8 cellular contexts compared by ENCODE assay signal in genomic region chr19:19033426-19034203, GRCh38. TPM values are rescaled to one million over a fixed set of nuclear protein-coding genes. Genes with fewer than 3 reads are reported as not detected.
DNase-seq lines count a peak whose midpoint lies in the region; ATAC-seq and TF ChIP-seq lines count a peak whose summit lies in the region.

ARMC6 (plus strand) TSS chr19:19033603; CDS start chr19:19034210, 607 bp downstream.
SUGP2 (minus strand) TSS chr19:19033517; CDS start chr19:19031071, 2,446 bp downstream.

- peak within 1 kb of the TSS; percentile 75; the same call in 1 of the 2 replicates for H3K27ac ChIP-seq in HUES6 (ENCODE audit: low read depth, low read length)
- peak within 1 kb of the TSS; percentile 77 for H3K27ac ChIP-seq in OCI-LY3 (ENCODE audit: low read length)

- peak within 1 kb of the TSS; percentile 58 for H2AFZ ChIP-seq in OCI-LY3 (ENCODE audit: low read depth, low read length)

- H3K9me3 Mint-ChIP-seq in endothelial cell (ENCODE audit: unreplicated experiment): no peaks in the 10 kb centered on the region

- 0 out of 2 replicates have a peak, but pooled peaks cover 3% of the 10 kb centered on the region for H3K4me1 ChIP-seq in HUES6 (ENCODE audit: control insufficient read depth, insufficient read depth, low read length)
- peaks cover 8% of the 10 kb centered on the region; the same call in 1 of the 2 replicates for H3K4me1 ChIP-seq in OCI-LY3 (ENCODE audit: low read length)

- H3K4me3 Mint-ChIP-seq in endothelial cell (ENCODE audit: unreplicated experiment): peak within 1 kb of the TSS; percentile 98

- TF ChIP-seq CTCF in OCI-LY3 (IDR thresholded peaks at IDR 0.05; ENCODE audit: low read depth, low read length) (no peak), endothelial cell (IDR thresholded peaks at IDR 0.05; ENCODE audit: unreplicated experiment) (no peak)

- peak; percentile 73 for ATAC-seq in GM21423 (IDR thresholded peaks at IDR 0.05; ENCODE audit: unreplicated experiment)

- H3K27me3 Mint-ChIP-seq in endothelial cell (ENCODE audit: unreplicated experiment): peaks cover 6% of the 10 kb centered on the region

- H3K36me3 Mint-ChIP-seq in endothelial cell (ENCODE audit: low read depth, unreplicated experiment): peaks cover 15% of the 10 kb centered on the region

- H3K79me2 ChIP-seq in OCI-LY3 (ENCODE audit: low read length): peaks cover 90% of the 10 kb centered on the region

- peaks cover 50% of the 10 kb centered on the region for H3K36me3 ChIP-seq in HUES6 (ENCODE audit: control insufficient read depth, insufficient read depth, low read length)
- peaks cover 37% of the 10 kb centered on the region for H3K36me3 ChIP-seq in OCI-LY3 (replicated peaks; ENCODE audit: low read depth, low read length)

- peak; percentile 94 for DNase-seq in Caki2 (ENCODE audit: low read depth)
- DNase-seq in activated CD8-positive, alpha-beta memory T cell treated with anti-CD3 and anti-CD28 coated beads, Interleukin-2, amount 50 U/mL, for 4 hours: peak; percentile 86
- DNase-seq in endothelial cell (ENCODE audit: low spot score): peak; percentile 90
- DNase-seq in midbrain (lab: John Stamatoyannopoulos, UW): peak; percentile 87
- peak; percentile 75 to 82 for DNase-seq in stimulated activated CD8-positive, alpha-beta memory T cell treated with anti-CD3 and anti-CD28 coated beads, Interleukin-15, amount 100 ng/mL, for 4 hours (ENCODE audit: low read depth in 2 of 2)

- H3K9ac ChIP-seq in HUES6 (ENCODE audit: low read length) (peak within 1 kb of the TSS; percentile 80), OCI-LY3 (ENCODE audit: low read length) (peak within 1 kb of the TSS; percentile 93)

- no peaks in the 10 kb centered on the region for H3K27me3 ChIP-seq in HUES6 (ENCODE audit: control insufficient read depth, insufficient read depth, low read length)
- no peaks in the 10 kb centered on the region for H3K27me3 ChIP-seq in OCI-LY3 (ENCODE audit: low read depth, low read length)

- in situ Hi-C loops in Caki2 (cut with HindIII; ENCODE audit: low pct_unique_long_range_greater_than_20kb, low sequenced_read_pairs): no loop called here

- peak within 1 kb of the TSS; percentile 90 for H3K27ac Mint-ChIP-seq in endothelial cell (ENCODE audit: unreplicated experiment)

- peaks cover 10% of the 10 kb centered on the region for H3K4me1 Mint-ChIP-seq in endothelial cell (ENCODE audit: unreplicated experiment)

- peaks cover 10% of the 10 kb centered on the region; the same call in 1 of the 2 replicates for H4K20me1 ChIP-seq in OCI-LY3 (ENCODE audit: insufficient read depth, low read length)

- H3K4me2 ChIP-seq in OCI-LY3 (ENCODE audit: low read length): peak within 1 kb of the TSS; percentile 91

- H3K4me3 ChIP-seq in HUES6 (ENCODE audit: low read depth, low read length) (peak within 1 kb of the TSS; percentile 92), OCI-LY3 (ENCODE audit: low read length) (peak within 1 kb of the TSS; percentile 87)

- H3K9me3 ChIP-seq in HUES6 (ENCODE audit: control insufficient read depth, insufficient read depth, low read depth, low read length): peaks cover 14% of the 10 kb centered on the region
- H3K9me3 ChIP-seq in OCI-LY3 (ENCODE audit: insufficient read depth, low read length): no peaks in the 10 kb centered on the region

RNA-seq across cellular contexts. Expression of gene ARMC6, which starts in this region (rescaled TPM):
- 84.8 and 99.9 TPM in 2 replicates for total RNA-seq in Caki2 (2014; rRNA removed; shearing (Covaris generic); ENCODE audit: low replicate concordance)
- total RNA-seq in endothelial cell (ENCODE audit: unreplicated experiment): 25.9 TPM

RNA-seq across cellular contexts. Expression of gene SUGP2, which starts in this region (rescaled TPM):
- total RNA-seq in Caki2 (2014; rRNA removed; shearing (Covaris generic); ENCODE audit: low replicate concordance): 33.4 and 36.5 TPM in 2 replicates
- total RNA-seq in endothelial cell (ENCODE audit: unreplicated experiment): 109 TPM

Comparison
In these comparisons a context has a peak if more than half of its experiments do, and no peak if none do; other contexts are left out.
1. Peak in every context shown above with its lines: DNase-seq, ATAC-seq, H3K4me3 ChIP-seq and H3K27ac ChIP-seq.